2 cellular contexts compared by ENCODE assay signal in the genomic region with DNA sequence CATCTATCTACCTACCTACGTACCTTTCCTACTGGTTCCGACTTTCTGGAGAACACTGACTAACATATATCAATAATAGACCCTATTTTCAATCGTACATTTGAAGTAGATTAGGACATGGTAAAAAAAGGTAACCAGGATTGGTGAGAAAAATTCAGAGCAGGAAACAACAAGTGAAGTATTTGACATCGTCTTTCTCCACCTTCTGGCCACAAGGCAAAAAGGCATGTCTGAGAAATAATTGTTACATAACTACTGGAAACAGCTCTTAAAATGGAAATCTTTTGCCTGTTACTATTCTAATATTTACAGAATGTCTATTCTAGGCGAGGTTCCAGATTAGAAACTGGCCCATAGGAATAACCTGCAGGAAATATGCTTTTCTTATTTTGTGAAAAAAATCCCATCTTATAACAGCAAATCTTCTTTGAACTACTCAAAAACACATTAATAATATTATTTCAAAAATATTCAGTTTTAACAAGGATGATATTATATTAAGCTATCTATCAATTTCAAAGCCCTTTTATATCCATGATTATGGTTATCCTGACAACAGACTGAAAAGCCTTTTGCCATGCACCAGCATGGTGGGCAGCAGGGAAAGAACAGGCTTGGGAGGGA.
TF ChIP-seq lines count a peak whose summit lies in the region.

No MANE protein-coding gene starts in this region.

TF ChIP-seq in GM23338, 12 proteins besides CTCF, POLR2A, EP300 and RAD21 (continued from another document):
- TF ChIP-seq NANOG (IDR thresholded peaks at IDR 0.05; ENCODE audit: borderline replicate concordance), result no peak
- TF ChIP-seq, protein P1, sequence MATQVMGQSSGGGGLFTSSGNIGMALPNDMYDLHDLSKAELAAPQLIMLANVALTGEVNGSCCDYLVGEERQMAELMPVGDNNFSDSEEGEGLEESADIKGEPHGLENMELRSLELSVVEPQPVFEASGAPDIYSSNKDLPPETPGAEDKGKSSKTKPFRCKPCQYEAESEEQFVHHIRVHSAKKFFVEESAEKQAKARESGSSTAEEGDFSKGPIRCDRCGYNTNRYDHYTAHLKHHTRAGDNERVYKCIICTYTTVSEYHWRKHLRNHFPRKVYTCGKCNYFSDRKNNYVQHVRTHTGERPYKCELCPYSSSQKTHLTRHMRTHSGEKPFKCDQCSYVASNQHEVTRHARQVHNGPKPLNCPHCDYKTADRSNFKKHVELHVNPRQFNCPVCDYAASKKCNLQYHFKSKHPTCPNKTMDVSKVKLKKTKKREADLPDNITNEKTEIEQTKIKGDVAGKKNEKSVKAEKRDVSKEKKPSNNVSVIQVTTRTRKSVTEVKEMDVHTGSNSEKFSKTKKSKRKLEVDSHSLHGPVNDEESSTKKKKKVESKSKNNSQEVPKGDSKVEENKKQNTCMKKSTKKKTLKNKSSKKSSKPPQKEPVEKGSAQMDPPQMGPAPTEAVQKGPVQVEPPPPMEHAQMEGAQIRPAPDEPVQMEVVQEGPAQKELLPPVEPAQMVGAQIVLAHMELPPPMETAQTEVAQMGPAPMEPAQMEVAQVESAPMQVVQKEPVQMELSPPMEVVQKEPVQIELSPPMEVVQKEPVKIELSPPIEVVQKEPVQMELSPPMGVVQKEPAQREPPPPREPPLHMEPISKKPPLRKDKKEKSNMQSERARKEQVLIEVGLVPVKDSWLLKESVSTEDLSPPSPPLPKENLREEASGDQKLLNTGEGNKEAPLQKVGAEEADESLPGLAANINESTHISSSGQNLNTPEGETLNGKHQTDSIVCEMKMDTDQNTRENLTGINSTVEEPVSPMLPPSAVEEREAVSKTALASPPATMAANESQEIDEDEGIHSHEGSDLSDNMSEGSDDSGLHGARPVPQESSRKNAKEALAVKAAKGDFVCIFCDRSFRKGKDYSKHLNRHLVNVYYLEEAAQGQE (IDR thresholded peaks at IDR 0.05; ENCODE audit: unreplicated experiment), result no peak
- TF ChIP-seq, protein P2, sequence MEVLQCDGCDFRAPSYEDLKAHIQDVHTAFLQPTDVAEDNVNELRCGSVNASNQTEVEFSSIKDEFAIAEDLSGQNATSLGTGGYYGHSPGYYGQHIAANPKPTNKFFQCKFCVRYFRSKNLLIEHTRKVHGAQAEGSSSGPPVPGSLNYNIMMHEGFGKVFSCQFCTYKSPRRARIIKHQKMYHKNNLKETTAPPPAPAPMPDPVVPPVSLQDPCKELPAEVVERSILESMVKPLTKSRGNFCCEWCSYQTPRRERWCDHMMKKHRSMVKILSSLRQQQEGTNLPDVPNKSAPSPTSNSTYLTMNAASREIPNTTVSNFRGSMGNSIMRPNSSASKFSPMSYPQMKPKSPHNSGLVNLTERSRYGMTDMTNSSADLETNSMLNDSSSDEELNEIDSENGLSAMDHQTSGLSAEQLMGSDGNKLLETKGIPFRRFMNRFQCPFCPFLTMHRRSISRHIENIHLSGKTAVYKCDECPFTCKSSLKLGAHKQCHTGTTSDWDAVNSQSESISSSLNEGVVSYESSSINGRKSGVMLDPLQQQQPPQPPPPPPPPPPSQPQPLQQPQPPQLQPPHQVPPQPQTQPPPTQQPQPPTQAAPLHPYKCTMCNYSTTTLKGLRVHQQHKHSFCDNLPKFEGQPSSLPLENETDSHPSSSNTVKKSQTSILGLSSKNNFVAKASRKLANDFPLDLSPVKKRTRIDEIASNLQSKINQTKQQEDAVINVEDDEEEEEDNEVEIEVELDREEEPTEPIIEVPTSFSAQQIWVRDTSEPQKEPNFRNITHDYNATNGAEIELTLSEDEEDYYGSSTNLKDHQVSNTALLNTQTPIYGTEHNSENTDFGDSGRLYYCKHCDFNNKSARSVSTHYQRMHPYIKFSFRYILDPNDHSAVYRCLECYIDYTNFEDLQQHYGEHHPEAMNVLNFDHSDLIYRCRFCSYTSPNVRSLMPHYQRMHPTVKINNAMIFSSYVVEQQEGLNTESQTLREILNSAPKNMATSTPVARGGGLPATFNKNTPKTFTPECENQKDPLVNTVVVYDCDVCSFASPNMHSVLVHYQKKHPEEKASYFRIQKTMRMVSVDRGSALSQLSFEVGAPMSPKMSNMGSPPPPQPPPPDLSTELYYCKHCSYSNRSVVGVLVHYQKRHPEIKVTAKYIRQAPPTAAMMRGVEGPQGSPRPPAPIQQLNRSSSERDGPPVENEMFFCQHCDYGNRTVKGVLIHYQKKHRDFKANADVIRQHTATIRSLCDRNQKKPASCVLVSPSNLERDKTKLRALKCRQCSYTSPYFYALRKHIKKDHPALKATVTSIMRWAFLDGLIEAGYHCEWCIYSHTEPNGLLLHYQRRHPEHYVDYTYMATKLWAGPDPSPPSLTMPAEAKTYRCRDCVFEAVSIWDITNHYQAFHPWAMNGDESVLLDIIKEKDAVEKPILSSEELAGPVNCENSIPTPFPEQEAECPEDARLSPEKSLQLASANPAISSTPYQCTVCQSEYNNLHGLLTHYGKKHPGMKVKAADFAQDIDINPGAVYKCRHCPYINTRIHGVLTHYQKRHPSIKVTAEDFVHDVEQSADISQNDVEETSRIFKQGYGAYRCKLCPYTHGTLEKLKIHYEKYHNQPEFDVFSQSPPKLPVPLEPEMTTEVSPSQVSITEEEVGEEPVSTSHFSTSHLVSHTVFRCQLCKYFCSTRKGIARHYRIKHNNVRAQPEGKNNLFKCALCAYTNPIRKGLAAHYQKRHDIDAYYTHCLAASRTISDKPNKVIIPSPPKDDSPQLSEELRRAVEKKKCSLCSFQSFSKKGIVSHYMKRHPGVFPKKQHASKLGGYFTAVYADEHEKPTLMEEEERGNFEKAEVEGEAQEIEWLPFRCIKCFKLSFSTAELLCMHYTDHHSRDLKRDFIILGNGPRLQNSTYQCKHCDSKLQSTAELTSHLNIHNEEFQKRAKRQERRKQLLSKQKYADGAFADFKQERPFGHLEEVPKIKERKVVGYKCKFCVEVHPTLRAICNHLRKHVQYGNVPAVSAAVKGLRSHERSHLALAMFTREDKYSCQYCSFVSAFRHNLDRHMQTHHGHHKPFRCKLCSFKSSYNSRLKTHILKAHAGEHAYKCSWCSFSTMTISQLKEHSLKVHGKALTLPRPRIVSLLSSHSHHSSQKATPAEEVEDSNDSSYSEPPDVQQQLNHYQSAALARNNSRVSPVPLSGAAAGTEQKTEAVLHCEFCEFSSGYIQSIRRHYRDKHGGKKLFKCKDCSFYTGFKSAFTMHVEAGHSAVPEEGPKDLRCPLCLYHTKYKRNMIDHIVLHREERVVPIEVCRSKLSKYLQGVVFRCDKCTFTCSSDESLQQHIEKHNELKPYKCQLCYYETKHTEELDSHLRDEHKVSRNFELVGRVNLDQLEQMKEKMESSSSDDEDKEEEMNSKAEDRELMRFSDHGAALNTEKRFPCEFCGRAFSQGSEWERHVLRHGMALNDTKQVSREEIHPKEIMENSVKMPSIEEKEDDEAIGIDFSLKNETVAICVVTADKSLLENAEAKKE (CRISPR knock-in tag; IDR thresholded peaks at IDR 0.05), result no peak
- no peak for TF ChIP-seq STAT1 (IDR thresholded peaks at IDR 0.05; ENCODE audit: unreplicated experiment)
- no peak for TF ChIP-seq EZH2 (IDR thresholded peaks at IDR 0.05; ENCODE audit: low read depth, unreplicated experiment)
TF ChIP-seq in GM23338: peak in this region for 0.

TF ChIP-seq in HepG2, 621 proteins besides CTCF, POLR2A, EP300 and RAD21 (continued from another document and continues in another):
- TF ChIP-seq, protein P3, sequence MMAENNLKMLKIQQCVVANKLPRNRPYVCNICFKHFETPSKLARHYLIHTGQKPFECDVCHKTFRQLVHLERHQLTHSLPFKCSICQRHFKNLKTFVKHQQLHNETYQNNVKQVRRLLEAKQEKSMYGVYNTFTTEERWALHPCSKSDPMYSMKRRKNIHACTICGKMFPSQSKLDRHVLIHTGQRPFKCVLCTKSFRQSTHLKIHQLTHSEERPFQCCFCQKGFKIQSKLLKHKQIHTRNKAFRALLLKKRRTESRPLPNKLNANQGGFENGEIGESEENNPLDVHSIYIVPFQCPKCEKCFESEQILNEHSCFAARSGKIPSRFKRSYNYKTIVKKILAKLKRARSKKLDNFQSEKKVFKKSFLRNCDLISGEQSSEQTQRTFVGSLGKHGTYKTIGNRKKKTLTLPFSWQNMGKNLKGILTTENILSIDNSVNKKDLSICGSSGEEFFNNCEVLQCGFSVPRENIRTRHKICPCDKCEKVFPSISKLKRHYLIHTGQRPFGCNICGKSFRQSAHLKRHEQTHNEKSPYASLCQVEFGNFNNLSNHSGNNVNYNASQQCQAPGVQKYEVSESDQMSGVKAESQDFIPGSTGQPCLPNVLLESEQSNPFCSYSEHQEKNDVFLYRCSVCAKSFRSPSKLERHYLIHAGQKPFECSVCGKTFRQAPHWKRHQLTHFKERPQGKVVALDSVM (CRISPR knock-in tag; IDR thresholded peaks at IDR 0.05), result no peak
- TF ChIP-seq, protein P4, sequence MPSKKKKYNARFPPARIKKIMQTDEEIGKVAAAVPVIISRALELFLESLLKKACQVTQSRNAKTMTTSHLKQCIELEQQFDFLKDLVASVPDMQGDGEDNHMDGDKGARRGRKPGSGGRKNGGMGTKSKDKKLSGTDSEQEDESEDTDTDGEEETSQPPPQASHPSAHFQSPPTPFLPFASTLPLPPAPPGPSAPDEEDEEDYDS (CRISPR knock-in tag; IDR thresholded peaks at IDR 0.05), result no peak
- peak; percentile 31; the same call in 1 of the 2 replicates for TF ChIP-seq ARID5B (CRISPR knock-in tag; IDR thresholded peaks at IDR 0.05)
- peak; percentile 38; the same call in 1 of the 2 replicates for TF ChIP-seq CEBPG (CRISPR knock-in tag; IDR thresholded peaks at IDR 0.05)
- TF ChIP-seq JUN (CRISPR knock-in tag; IDR thresholded peaks at IDR 0.05), result no peak
- no peak for TF ChIP-seq FOXO1 (CRISPR knock-in tag; IDR thresholded peaks at IDR 0.05)
- TF ChIP-seq GABPA (IDR thresholded peaks at IDR 0.05; ENCODE audit: low read depth, low read length), result no peak
- TF ChIP-seq GABPA (CRISPR knock-in tag; IDR thresholded peaks at IDR 0.05; ENCODE audit: low read depth), result no peak
- 0 out of 2 replicates have a peak, but pooled peaks have one; percentile 34 for TF ChIP-seq SMAD3 (CRISPR knock-in tag; IDR thresholded peaks at IDR 0.05)
- peak; percentile 94 for TF ChIP-seq SMC3 (IDR thresholded peaks at IDR 0.05; ENCODE audit: low read length)
- TF ChIP-seq ZSCAN29 (CRISPR knock-in tag; conservative IDR thresholded peaks at IDR 0.05), result no peak
- no peak for TF ChIP-seq CCDC6 (CRISPR knock-in tag; IDR thresholded peaks at IDR 0.05)
- TF ChIP-seq TEAD3 (CRISPR knock-in tag; optimal IDR thresholded peaks at IDR 0.05; ENCODE audit: borderline replicate concordance), result peak; percentile 36
- no peak for TF ChIP-seq DBP (CRISPR knock-in tag; IDR thresholded peaks at IDR 0.05; ENCODE audit: not compliant biosample characterization)
- no peak for TF ChIP-seq EEA1 (CRISPR knock-in tag; IDR thresholded peaks at IDR 0.05; ENCODE audit: borderline replicate concordance)
- no peak for TF ChIP-seq NR2F1 (CRISPR knock-in tag; IDR thresholded peaks at IDR 0.05)
- no peak for TF ChIP-seq FOXA1 (IDR thresholded peaks at IDR 0.05)
- TF ChIP-seq FOXA1 (CRISPR knock-in tag; IDR thresholded peaks at IDR 0.05), result no peak
- TF ChIP-seq SMYD3 (CRISPR knock-in tag; IDR thresholded peaks at IDR 0.05), result no peak
- TF ChIP-seq STAG1 (CRISPR knock-in tag; IDR thresholded peaks at IDR 0.05), result peak; percentile 87
- TF ChIP-seq, protein P5, sequence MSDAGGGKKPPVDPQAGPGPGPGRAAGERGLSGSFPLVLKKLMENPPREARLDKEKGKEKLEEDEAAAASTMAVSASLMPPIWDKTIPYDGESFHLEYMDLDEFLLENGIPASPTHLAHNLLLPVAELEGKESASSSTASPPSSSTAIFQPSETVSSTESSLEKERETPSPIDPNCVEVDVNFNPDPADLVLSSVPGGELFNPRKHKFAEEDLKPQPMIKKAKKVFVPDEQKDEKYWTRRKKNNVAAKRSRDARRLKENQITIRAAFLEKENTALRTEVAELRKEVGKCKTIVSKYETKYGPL (CRISPR knock-in tag; IDR thresholded peaks at IDR 0.05), result peak; percentile 98
- TF ChIP-seq GLI4 (CRISPR knock-in tag; IDR thresholded peaks at IDR 0.05; ENCODE audit: borderline replicate concordance), result no peak
- no peak for TF ChIP-seq SOX13 (IDR thresholded peaks at IDR 0.05)
- TF ChIP-seq SOX13 (CRISPR knock-in tag; conservative IDR thresholded peaks at IDR 0.05 in 1 of 2, IDR thresholded peaks at IDR 0.05 in 1 of 2), result no peak
- TF ChIP-seq ZNF260 (CRISPR knock-in tag; IDR thresholded peaks at IDR 0.05; ENCODE audit: borderline replicate concordance, low read depth), result no peak
- no peak for TF ChIP-seq PHF21A (CRISPR knock-in tag; IDR thresholded peaks at IDR 0.05)
- peak; percentile 25; the same call in 1 of the 2 replicates for TF ChIP-seq RXRB (CRISPR knock-in tag; IDR thresholded peaks at IDR 0.05; ENCODE audit: borderline replicate concordance)
- no peak for TF ChIP-seq ZNF30 (CRISPR knock-in tag; IDR thresholded peaks at IDR 0.05)
- no peak for TF ChIP-seq ZBTB3 (CRISPR knock-in tag; IDR thresholded peaks at IDR 0.05; ENCODE audit: borderline replicate concordance, low read depth)
- TF ChIP-seq ELF3 (CRISPR knock-in tag; IDR thresholded peaks at IDR 0.05), result 0 out of 2 replicates have a peak, but pooled peaks have one; percentile 36
